In the genomic region with DNA sequence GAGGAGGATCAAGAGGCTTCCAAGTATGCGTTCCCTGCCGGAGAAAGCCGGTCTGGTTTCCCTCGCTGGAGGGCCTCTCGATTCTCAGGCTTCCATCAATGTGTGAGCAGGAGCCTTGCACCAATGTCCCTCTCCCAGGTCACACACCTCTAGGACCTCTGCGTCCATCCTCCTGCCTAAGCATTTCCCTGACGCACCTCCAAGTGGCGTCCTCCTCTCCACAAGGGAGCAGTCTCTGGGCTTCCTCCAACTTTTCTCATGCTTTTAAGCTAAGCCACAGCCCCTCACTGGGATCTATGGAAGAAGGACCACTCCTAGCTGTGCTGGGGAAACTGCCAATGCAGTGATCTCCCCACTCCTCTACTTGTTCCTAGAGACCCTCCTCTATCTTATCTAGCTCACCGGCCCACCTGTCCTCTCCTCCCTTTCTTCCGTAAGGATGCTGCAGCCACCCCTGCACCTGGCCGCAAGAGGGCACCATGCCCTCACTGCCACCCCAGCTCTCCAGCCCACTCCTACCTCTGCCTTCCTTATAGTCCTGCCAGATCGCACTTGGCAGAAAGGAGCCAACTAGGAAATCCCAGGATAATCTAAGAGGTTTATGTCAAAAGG, we compare ENCODE assay signal across 9 cellular contexts.
A peak's percentile ranks its signal among the peaks of the same experiment; 100 is the strongest.
DNase-seq lines count a peak whose midpoint lies in the region; ATAC-seq and TF ChIP-seq lines count a peak whose summit lies in the region.
"Had no signal": no experiment of that assay in that cellular context is flagged by ENCODE, and none has a peak within 500 bp of the region (broad histone marks: within the 10 kb centered on the region; RNA-seq: fewer than 3 reads in every experiment).

No MANE protein-coding gene starts in this region.

- peak; percentile 83 for DNase-seq in DMS53 treated with DMSO at 0.1 percent for 48 hours (lab: John Stamatoyannopoulos, UW; ENCODE audit: unreplicated experiment)
- peak; percentile 94 for DNase-seq in WERI-Rb-1
- DNase-seq in epithelial cell of prostate (ENCODE audit: low read depth, low spot score) = peak; percentile 8
- peak; percentile 55 for DNase-seq in prostate gland (ENCODE audit: low spot score)
- no peak for DNase-seq in midbrain (lab: John Stamatoyannopoulos, UW)

- H3K36me3 ChIP-seq in WERI-Rb-1 = peaks cover 3% of the 10 kb centered on the region; the same call in 1 of the 2 replicates
- no peaks in the 10 kb centered on the region for H3K36me3 ChIP-seq in prostate gland
- H3K36me3 ChIP-seq: thoracic aorta had no signal

- no peak for ATAC-seq in HG03378 (IDR thresholded peaks at IDR 0.05; ENCODE audit: unreplicated experiment)
- ATAC-seq in HG02610 (IDR thresholded peaks at IDR 0.05; ENCODE audit: unreplicated experiment) = no peak

- H3K9me3 ChIP-seq in WERI-Rb-1 (ENCODE audit: severe bottlenecking) (no peaks in the 10 kb centered on the region), prostate gland (no peaks in the 10 kb centered on the region)
- H3K9me3 ChIP-seq: thoracic aorta had no signal

- TF ChIP-seq CTCF in LNCAP (IDR thresholded peaks at IDR 0.05) (peak; percentile 96), WERI-Rb-1 (IDR thresholded peaks at IDR 0.05; ENCODE audit: low read depth, low read length) (peak; percentile 94), prostate gland (IDR thresholded peaks at IDR 0.05) (peak; percentile 38 to 88 (median 76))

- TF ChIP-seq POLR2A in prostate gland (IDR thresholded peaks at IDR 0.05) = no peak

- H3K27ac ChIP-seq in WERI-Rb-1 (peak overlapping the region; percentile 58), epithelial cell of prostate (no peak overlapping the region), prostate gland (no peak overlapping the region)
- H3K27ac ChIP-seq: thoracic aorta had no signal

- H3K27me3 ChIP-seq in WERI-Rb-1 (ENCODE audit: insufficient read depth, low read depth, severe bottlenecking) = no peaks in the 10 kb centered on the region
- no peaks in the 10 kb centered on the region for H3K27me3 ChIP-seq in prostate gland (replicated peaks; ENCODE audit: insufficient read depth)

- intact Hi-C loops in prostate gland (cut with DNase I) = no loop called here

- H3K4me1 ChIP-seq in prostate gland (replicated peaks) = no peaks in the 10 kb centered on the region

- WGBS in prostate gland = 48% methylated on average over 12 of the region's 12 CpGs

- H3K4me3 ChIP-seq in WERI-Rb-1 (ENCODE audit: low read depth, low read length) = no peak overlapping the region
- no peak overlapping the region for H3K4me3 ChIP-seq in prostate gland
- H3K4me3 ChIP-seq: thoracic aorta had no signal
